Comparison of ENCODE assay signal across 14 cellular contexts in the genomic region with DNA sequence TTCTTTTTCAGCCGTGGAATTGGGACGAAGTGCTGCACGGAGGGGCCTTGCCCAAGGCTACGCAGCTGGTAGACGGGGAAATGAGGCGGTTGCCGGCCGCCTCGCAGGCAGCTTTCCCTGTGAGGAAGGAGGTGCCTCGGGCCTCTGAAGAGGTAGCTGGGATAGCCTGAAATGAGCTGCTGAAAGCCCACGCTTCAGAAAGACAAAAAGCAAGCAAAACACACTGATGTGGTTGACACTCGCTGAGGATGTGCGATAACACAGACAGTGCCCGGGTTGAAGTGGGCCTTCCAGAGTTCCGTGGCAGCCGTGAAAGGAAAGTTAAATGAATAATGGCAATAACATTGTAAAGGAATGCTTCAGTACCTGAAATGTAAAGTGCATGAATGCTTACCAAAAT. TPM values are rescaled to one million over a fixed set of nuclear protein-coding genes. Genes with fewer than 3 reads are reported as not detected.
DNase-seq lines count a peak whose midpoint lies in the region; ATAC-seq, FAIRE-seq and TF ChIP-seq lines count a peak whose summit lies in the region.
"Had no signal": no experiment of that assay in that cellular context is flagged by ENCODE, and none has a peak within 500 bp of the region (broad histone marks: within the 10 kb centered on the region; RNA-seq: fewer than 3 reads in every experiment).

No MANE protein-coding gene starts in this region.

- ATAC-seq in activated T-helper 17 cell treated with anti-CD3 and anti-CD28 coated beads, Interleukin-2, amount 50 U/mL, for 72 hours (replicated peaks): peak; percentile 64
- ATAC-seq in naive thymus-derived CD8-positive, alpha-beta T cell: peak; percentile 83
- no peak for ATAC-seq in HG02970 (IDR thresholded peaks at IDR 0.05; ENCODE audit: low FRiP score, unreplicated experiment)

- no peak for FAIRE-seq in kidney (lab: Jason Lieb, UNC)

- H3K4me3 Mint-ChIP-seq in activated T-helper 17 cell treated with anti-CD3 and anti-CD28 coated beads, Interleukin-2, amount 50 U/mL, for 72 hours: peak overlapping the region; percentile 92
- H3K4me3 Mint-ChIP-seq in naive thymus-derived CD8-positive, alpha-beta T cell: peak overlapping the region; percentile 62 to 85 (median 82)

- no peaks in the 10 kb centered on the region for H3K27me3 Mint-ChIP-seq in activated T-helper 17 cell treated with anti-CD3 and anti-CD28 coated beads, Interleukin-2, amount 50 U/mL, for 72 hours
- no peaks in the 10 kb centered on the region for H3K27me3 Mint-ChIP-seq in naive thymus-derived CD8-positive, alpha-beta T cell

- H3K4me1 Mint-ChIP-seq in activated T-helper 17 cell treated with anti-CD3 and anti-CD28 coated beads, Interleukin-2, amount 50 U/mL, for 72 hours: peaks cover 54% of the 10 kb centered on the region
- H3K4me1 Mint-ChIP-seq in naive thymus-derived CD8-positive, alpha-beta T cell: peaks cover 55 to 93% (median 92%) of the 10 kb centered on the region in 4 donors

- H3K27ac Mint-ChIP-seq in activated T-helper 17 cell treated with anti-CD3 and anti-CD28 coated beads, Interleukin-2, amount 50 U/mL, for 72 hours: peak overlapping the region; percentile 88
- peak overlapping the region; percentile 95 to 99 (median 98) for H3K27ac Mint-ChIP-seq in naive thymus-derived CD8-positive, alpha-beta T cell

- no peaks in the 10 kb centered on the region for H3K9me3 Mint-ChIP-seq in activated T-helper 17 cell treated with anti-CD3 and anti-CD28 coated beads, Interleukin-2, amount 50 U/mL, for 72 hours
- H3K9me3 Mint-ChIP-seq in naive thymus-derived CD8-positive, alpha-beta T cell: no peaks in the 10 kb centered on the region

- intact Hi-C loops in kidney (cut with DNase I): loop anchor here (10.0 kb wide), 1 partner anchor 359 kb away; no protein-coding TSS in a partner anchor

- H3K36me3 ChIP-seq in kidney (ENCODE audit: control insufficient read depth in 1 of 2, insufficient read depth in 2 of 2, low read length in 2 of 2): no peaks in the 10 kb centered on the region
- H3K36me3 ChIP-seq: neutrophil, vagina had no signal

- H3K9me3 ChIP-seq in kidney (ENCODE audit: control insufficient read depth in 1 of 2, low read length in 2 of 2): no peaks in the 10 kb centered on the region
- H3K9me3 ChIP-seq: neutrophil, vagina had no signal

- H3K4me3 ChIP-seq in kidney (ENCODE audit: low read length in 2 of 2): no peak overlapping the region
- H3K4me3 ChIP-seq: vagina had no signal

- POLR2A ChIA-PET in naive thymus-derived CD8-positive, alpha-beta T cell (lab: Charles Lee): interaction anchor here (0.6 to 12.1 kb wide), 12 partner anchors 15 to 171 kb away, joined by 3 to 240 read pairs (median 6); partner anchors contain the start of gene S1PR1

- H3K36me3 Mint-ChIP-seq in activated T-helper 17 cell treated with anti-CD3 and anti-CD28 coated beads, Interleukin-2, amount 50 U/mL, for 72 hours (ENCODE audit: low read depth): no peaks in the 10 kb centered on the region
- H3K36me3 Mint-ChIP-seq in naive thymus-derived CD8-positive, alpha-beta T cell: peaks cover 0 to 5% (median 0%) of the 10 kb centered on the region in 3 donors

- DNase-seq in activated CD4-positive, alpha-beta T cell treated with anti-CD3 and anti-CD28 coated beads for 24 hours (ENCODE audit: low read depth in 2 of 2): peak; percentile 25 to 26
- DNase-seq in naive thymus-derived CD8-positive, alpha-beta T cell: peak; percentile 11 to 69 (median 54)
- peak; percentile 17 to 30 for DNase-seq in stimulated activated CD8-positive, alpha-beta memory T cell treated with anti-CD3 and anti-CD28 coated beads, Interleukin-7, amount 100 ng/mL, for 4 hours (ENCODE audit: low read depth in 2 of 2)
- DNase-seq in putamen (ENCODE audit: low spot score) (no peak), kidney (no peak), NCI-H2227 (lab: John Stamatoyannopoulos, UW; ENCODE audit: unreplicated experiment) (no peak)
- DNase-seq: activated CD4-positive, CD25-positive, alpha-beta regulatory T cell; COR-L47; Kasumi-1; NCI-H2227 treated with DMSO at 0.1 percent for 48 hours had no signal

- no peak overlapping the region for H3K9ac ChIP-seq in kidney (ENCODE audit: low read length in 2 of 2)

- no peaks in the 10 kb centered on the region for H3K4me1 ChIP-seq in kidney (ENCODE audit: control insufficient read depth in 1 of 2, insufficient read depth in 1 of 2, low read depth in 1 of 2, low read length in 2 of 2)
- H3K4me1 ChIP-seq: vagina had no signal

- TF ChIP-seq CTCF in kidney (IDR thresholded peaks at IDR 0.05; ENCODE audit: borderline replicate concordance, extremely low read depth, insufficient read depth): no peak

- H3K27ac ChIP-seq in kidney (ENCODE audit: low read depth in 2 of 2, low read length in 2 of 2): no peak overlapping the region
- H3K27ac ChIP-seq: neutrophil, vagina had no signal

RNA-seq across cellular contexts. Expression of gene S1PR1, which starts 47.2 kb away (rescaled TPM):
- total RNA-seq in activated T-helper 17 cell treated with anti-CD3 and anti-CD28 coated beads, Interleukin-2, amount 50 U/mL, for 72 hours: 100 to 1,000 TPM; 147 to 170 TPM
- 100 to 1,000 TPM; 286 to 292 TPM for total RNA-seq in naive thymus-derived CD8-positive, alpha-beta T cell
- polyA plus RNA-seq in naive thymus-derived CD8-positive, alpha-beta T cell: 100 to 1,000 TPM; 143 to 174 (median 155) TPM
- total RNA-seq in kidney: 51.6 TPM
- polyA plus RNA-seq in kidney (ENCODE audit: insufficient read depth, low read depth, low replicate concordance): 14.2 TPM

Comparison
In these comparisons a context has a peak if more than half of its experiments do, and no peak if none do; other contexts are left out.
1. DNase-seq: peak in activated CD4-positive, alpha-beta T cell treated with anti-CD3 and anti-CD28 coated beads for 24 hours (2 of 2), naive thymus-derived CD8-positive, alpha-beta T cell (10 of 10) and stimulated activated CD8-positive, alpha-beta memory T cell treated with anti-CD3 and anti-CD28 coated beads, Interleukin-7, amount 100 ng/mL, for 4 hours (2 of 2); none in putamen (single experiment), kidney (single experiment) and NCI-H2227 (single experiment).